ENCODE assay signal across 9 cellular contexts in the genomic region with DNA sequence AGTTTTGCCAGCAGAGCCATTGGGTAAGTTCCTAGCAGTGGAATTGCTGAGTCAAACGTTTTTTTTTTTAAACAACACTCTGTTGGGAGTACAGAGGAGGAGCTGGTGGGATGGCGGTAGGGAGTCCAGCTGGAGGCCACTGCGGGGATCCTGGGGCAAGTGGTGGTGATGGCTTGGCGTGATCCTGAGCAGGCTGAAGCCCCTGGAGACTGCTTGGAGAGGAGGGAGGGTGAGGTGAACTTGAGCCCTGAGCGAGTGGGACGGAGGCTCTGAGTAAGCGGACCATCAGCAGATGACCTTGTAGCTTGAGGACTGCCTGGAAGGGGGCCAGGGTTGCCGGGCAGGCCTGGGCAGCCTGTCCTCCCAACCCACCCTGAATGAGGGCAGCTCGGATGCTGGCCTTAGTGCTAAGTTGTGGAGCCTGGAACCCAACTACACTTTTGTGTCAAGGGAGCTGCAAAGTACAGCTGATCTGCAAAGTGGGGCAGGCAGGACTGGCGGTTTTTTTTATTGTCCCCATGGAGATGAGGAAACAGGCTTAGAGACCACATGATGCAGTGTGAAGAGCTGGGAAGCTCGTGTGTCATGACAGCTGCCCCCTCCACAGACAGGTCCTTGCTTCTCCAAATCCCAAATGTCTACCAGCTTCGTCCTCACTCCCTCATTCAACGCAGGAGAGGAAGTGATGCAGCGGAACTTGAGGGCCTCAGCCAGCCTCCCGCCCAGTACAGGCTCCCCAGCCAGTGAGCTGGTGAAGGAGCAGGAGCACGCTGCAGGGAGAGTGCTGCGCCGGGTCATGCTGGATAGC. TPM values are rescaled to one million over a fixed set of nuclear protein-coding genes. Genes with fewer than 3 reads are reported as not detected.
DNase-seq lines count a peak whose midpoint lies in the region; ATAC-seq, FAIRE-seq and TF ChIP-seq lines count a peak whose summit lies in the region.
"Had no signal": no experiment of that assay in that cellular context is flagged by ENCODE, and none has a peak within 500 bp of the region (broad histone marks: within the 10 kb centered on the region; RNA-seq: fewer than 3 reads in every experiment).

No MANE protein-coding gene starts in this region.

- peak; percentile 58 for ATAC-seq in body of pancreas
- peak; percentile 46 for ATAC-seq in HepG2

- no peak overlapping the region for H3K4me2 ChIP-seq in HepG2 (ENCODE audit: low read depth, low read length)
- H3K4me2 ChIP-seq in PC-9: no peak overlapping the region

- WGBS in body of pancreas, 2 donors: 37 to 66% methylated on average over 16 to 18 of the region's 18 CpGs
- WGBS in HepG2 (ENCODE audit: low lambda C conversion rate): 66% methylated on average over 13 of the region's 18 CpGs

- H3K9ac ChIP-seq in HepG2 (ENCODE audit: insufficient read depth, low read depth, low read length): no peak overlapping the region

- in situ Hi-C loops in HepG2 (cut with HindIII; ENCODE audit: extremely low pct_ligation_motif_present, low pct_unique_long_range_greater_than_20kb): no loop called here

- intact Hi-C loops in body of pancreas (cut with DNase I): no loop called here
- intact Hi-C loops in HepG2 (cut with micrococcal nuclease; ENCODE audit: unreplicated experiment): no loop called here
- intact Hi-C loops in PC-9 (cut with micrococcal nuclease; ENCODE audit: unreplicated experiment): no loop called here

- no peaks in the 10 kb centered on the region for H3K27me3 ChIP-seq in body of pancreas
- H3K27me3 ChIP-seq in HepG2 (ENCODE audit: control insufficient read depth in 1 of 2, insufficient read depth in 2 of 2, low read length in 2 of 2): no peaks in the 10 kb centered on the region
- no peaks in the 10 kb centered on the region for H3K27me3 ChIP-seq in PC-9 (ENCODE audit: insufficient read depth, low read depth)

- no peak overlapping the region for H3K4me3 ChIP-seq in body of pancreas
- no peak overlapping the region for H3K4me3 ChIP-seq in HepG2 (replicated peaks in 1 of 3; ENCODE audit: insufficient read depth in 1 of 3, low read depth in 2 of 3, low read length in 3 of 3)
- no peak overlapping the region for H3K4me3 ChIP-seq in PC-9

- TF ChIP-seq RAD21 in HepG2 (CRISPR knock-in tag; IDR thresholded peaks at IDR 0.05): no peak

- TF ChIP-seq EP300 in HepG2 (IDR thresholded peaks at IDR 0.05; ENCODE audit: low read depth in 2 of 2, low read length in 2 of 2) (no peak), HepG2 (CRISPR knock-in tag; IDR thresholded peaks at IDR 0.05; ENCODE audit: borderline replicate concordance) (no peak)

- no TSS peak for BruUV-seq in HepG2 (replicated peaks; lab: Mats Ljungman, UMichigan)
- BruUV-seq in PC-9 (replicated peaks; lab: Mats Ljungman, UMichigan): no TSS peak

- H3F3A ChIP-seq in PC-9 (ENCODE audit: insufficient read depth, low read depth): no peaks in the 10 kb centered on the region

- H3K27ac ChIP-seq in body of pancreas (peak overlapping the region; percentile 39 to 51 (median 46)), HepG2 (ENCODE audit: extremely low read length, insufficient read depth, low read length) (peak overlapping the region; percentile 8), temporal lobe (ENCODE audit: low read depth, low read length) (peak overlapping the region; percentile 23), PC-9 (no peak overlapping the region)
- H3K27ac ChIP-seq: epithelial cell of prostate had no signal

- CTCF ChIA-PET in HepG2 (lab: Yijun Ruan, JAX; ENCODE audit: low intra/inter-chr PET ratio, low total read pairs) (no interaction called here), PC-9 (lab: Charles Lee) (interaction anchor here (0.6 kb wide), 1 partner anchor 186 kb away, joined by 3 read pairs; a partner anchor contains a TSS)

- H3K4me1 ChIP-seq in body of pancreas: peaks cover 20% of the 10 kb centered on the region
- peaks cover 27% of the 10 kb centered on the region for H3K4me1 ChIP-seq in HepG2 (ENCODE audit: insufficient read depth, low read length)
- no peaks in the 10 kb centered on the region for H3K4me1 ChIP-seq in PC-9 (replicated peaks; ENCODE audit: insufficient read depth)

- H4K20me1 ChIP-seq in HepG2 (ENCODE audit: insufficient read depth, low read length) (no peaks in the 10 kb centered on the region), PC-9 (ENCODE audit: insufficient read depth) (no peaks in the 10 kb centered on the region)

- H3K36me3 ChIP-seq in body of pancreas (replicated peaks in 1 of 2; ENCODE audit: insufficient read depth in 1 of 2, low read depth in 2 of 2) (peaks cover 0 to 20% of the 10 kb centered on the region in 2 donors), HepG2 (replicated peaks in 1 of 2; ENCODE audit: control insufficient read depth in 1 of 2, insufficient read depth in 2 of 2, low read length in 2 of 2) (peaks cover 31 to 57% of the 10 kb centered on the region in 2 experiments; a peak in 4 of 5 replicates), PC-9 (ENCODE audit: low read depth) (no peaks in the 10 kb centered on the region)

- POLR2A ChIA-PET in HepG2 (lab: Yijun Ruan, JAX): interaction anchor here (1.2 to 1.4 kb wide), 3 partner anchors 16 to 103 kb away, joined by 3 to 7 read pairs (median 3); a partner anchor contains a TSS
- POLR2A ChIA-PET in PC-9 (lab: Charles Lee; ENCODE audit: unreplicated experiment): no interaction called here

- H2AFZ ChIP-seq in HepG2 (ENCODE audit: low read length) (no peak overlapping the region), PC-9 (no peak overlapping the region)

- H3K79me2 ChIP-seq in HepG2 (ENCODE audit: insufficient read depth, low read length) (no peaks in the 10 kb centered on the region), PC-9 (ENCODE audit: low read depth) (no peaks in the 10 kb centered on the region)

- DNase-seq in NCI-H2107 treated with DMSO at 0.1 percent for 48 hours (lab: John Stamatoyannopoulos, UW; ENCODE audit: unreplicated experiment) (peak; percentile 62), NCI-H2107 (lab: John Stamatoyannopoulos, UW) (no peak), body of pancreas (peak; percentile 60 to 85 (median 78)), HepG2 (ENCODE audit: low spot score) (peak; percentile 13), iPS-NIHi11 (ENCODE audit: low spot score) (no peak), PC-9 (no peak), NCI-H2196 (lab: John Stamatoyannopoulos, UW; ENCODE audit: unreplicated experiment) (no peak)

- TF ChIP-seq CTCF in body of pancreas (IDR thresholded peaks at IDR 0.05) (no peak), HepG2 (CRISPR knock-in tag; IDR thresholded peaks at IDR 0.05) (no peak), PC-9 (conservative IDR thresholded peaks at IDR 0.05) (no peak)

- FAIRE-seq in HepG2 (lab: Jason Lieb, UNC): no peak

- TF ChIP-seq POLR2A in body of pancreas (IDR thresholded peaks at IDR 0.05) (no peak), HepG2 (IDR thresholded peaks at IDR 0.05; ENCODE audit: insufficient read depth in 1 of 2, low read depth in 2 of 2, low read length in 2 of 2) (no peak)

- H3K9me2 ChIP-seq in PC-9 (ENCODE audit: insufficient read depth): no peaks in the 10 kb centered on the region

- H3K9me3 ChIP-seq in body of pancreas (no peaks in the 10 kb centered on the region), HepG2 (ENCODE audit: low read length) (no peaks in the 10 kb centered on the region), PC-9 (ENCODE audit: insufficient read depth, low read depth) (no peaks in the 10 kb centered on the region)

RNA-seq across cellular contexts. Expression of a gene that starts 20.2 kb away (rescaled TPM):
- total RNA-seq in body of pancreas: 10 to 100 TPM; 34.9 to 41.8 TPM
- 127 and 143 TPM in 2 replicates for total RNA-seq in HepG2 (2016; rRNA removed; fragmentation: Illumina TruSeq; extraction: Trizol)
- 107 and 109 TPM in 2 replicates for total RNA-seq in HepG2 (2016; cell fraction: cytosol; rRNA removed; fragmentation: Illumina TruSeq; extraction: Trizol; ENCODE audit: low read depth)
- 123 and 145 TPM in 2 replicates for total RNA-seq in HepG2 (2016; cell fraction: insoluble cytoplasmic fraction; rRNA removed; fragmentation: Illumina TruSeq; extraction: Trizol)
- 128 and 139 TPM in 2 replicates for total RNA-seq in HepG2 (2016; cell fraction: membrane; rRNA removed; fragmentation: Illumina TruSeq; extraction: Trizol)
- 50.3 and 58.7 TPM in 2 replicates for total RNA-seq in HepG2 (2016; cell fraction: nucleus; rRNA removed; fragmentation: Illumina TruSeq; extraction: Trizol)
- 26.5 and 31.7 TPM in 2 replicates for polyA plus RNA-seq in HepG2 (2011; rRNA removed)
- 31.8 and 37.2 TPM in 2 replicates for polyA plus RNA-seq in HepG2 (2011; cell fraction: cytosol; rRNA removed)
- 15.6 and 18.1 TPM in 2 replicates for polyA plus RNA-seq in HepG2 (2011; cell fraction: nucleus; rRNA removed)
- polyA plus RNA-seq in HepG2 (2012): 81.3 and 106 TPM in 2 replicates
- polyA plus RNA-seq in HepG2 (2016; cell fraction: cytosol; fragmentation: Illumina TruSeq; extraction: Trizol; ENCODE audit: low read depth): 175 and 183 TPM in 2 replicates
- 248 and 256 TPM in 2 replicates for polyA plus RNA-seq in HepG2 (2016; cell fraction: insoluble cytoplasmic fraction; fragmentation: Illumina TruSeq; extraction: Trizol; ENCODE audit: low read depth)
- 177 and 183 TPM in 2 replicates for polyA plus RNA-seq in HepG2 (2016; cell fraction: membrane; fragmentation: Illumina TruSeq; extraction: Trizol; ENCODE audit: low read depth)
- 106 TPM in 2 replicates for polyA plus RNA-seq in HepG2 (2016; cell fraction: nucleus; fragmentation: Illumina TruSeq; extraction: Trizol; ENCODE audit: insufficient read depth, low read depth)
- polyA minus RNA-seq in HepG2 (2011; rRNA and poly(A)+ RNA removed; ENCODE audit: low replicate concordance): 34.6 and 75.1 TPM in 2 replicates
- 16.6 and 17.3 TPM in 2 replicates for polyA minus RNA-seq in HepG2 (2011; cell fraction: cytosol; rRNA and poly(A)+ RNA removed)
- 12.8 and 13.4 TPM in 2 replicates for polyA minus RNA-seq in HepG2 (2011; cell fraction: nucleus; rRNA and poly(A)+ RNA removed)
- total RNA-seq in temporal lobe: 19.7 TPM
- 180 and 198 TPM in 2 replicates for total RNA-seq in PC-9 (2021)

RNA-seq across cellular contexts. Expression of a gene that starts 20.4 kb away (rescaled TPM):
- total RNA-seq in body of pancreas: 10 to 100 TPM in 1 of 2 donors, 1 to 10 TPM in 1; 6.5 to 13.2 TPM
- total RNA-seq in HepG2 (2016; rRNA removed; fragmentation: Illumina TruSeq; extraction: Trizol): 4.1 and 5.0 TPM in 2 replicates
- 4.4 and 6.3 TPM in 2 replicates for total RNA-seq in HepG2 (2016; cell fraction: cytosol; rRNA removed; fragmentation: Illumina TruSeq; extraction: Trizol; ENCODE audit: low read depth)
- 4.6 and 4.8 TPM in 2 replicates for total RNA-seq in HepG2 (2016; cell fraction: insoluble cytoplasmic fraction; rRNA removed; fragmentation: Illumina TruSeq; extraction: Trizol)
- total RNA-seq in HepG2 (2016; cell fraction: membrane; rRNA removed; fragmentation: Illumina TruSeq; extraction: Trizol): 4.8 and 6.3 TPM in 2 replicates
- total RNA-seq in HepG2 (2016; cell fraction: nucleus; rRNA removed; fragmentation: Illumina TruSeq; extraction: Trizol): 2.2 and 3.2 TPM in 2 replicates
- 3.7 and 3.9 TPM in 2 replicates for polyA plus RNA-seq in HepG2 (2011; rRNA removed)
- polyA plus RNA-seq in HepG2 (2011; cell fraction: cytosol; rRNA removed): 3.2 TPM in 2 replicates
- polyA plus RNA-seq in HepG2 (2011; cell fraction: nucleus; rRNA removed): 6.4 and 7.3 TPM in 2 replicates
- polyA plus RNA-seq in HepG2 (2012): 2.2 and 2.6 TPM in 2 replicates
- 5.6 and 6.5 TPM in 2 replicates for polyA plus RNA-seq in HepG2 (2016; cell fraction: cytosol; fragmentation: Illumina TruSeq; extraction: Trizol; ENCODE audit: low read depth)
- 2.7 and 2.9 TPM in 2 replicates for polyA plus RNA-seq in HepG2 (2016; cell fraction: insoluble cytoplasmic fraction; fragmentation: Illumina TruSeq; extraction: Trizol; ENCODE audit: low read depth)
- polyA plus RNA-seq in HepG2 (2016; cell fraction: membrane; fragmentation: Illumina TruSeq; extraction: Trizol; ENCODE audit: low read depth): 3.5 and 4.4 TPM in 2 replicates
- polyA plus RNA-seq in HepG2 (2016; cell fraction: nucleus; fragmentation: Illumina TruSeq; extraction: Trizol; ENCODE audit: insufficient read depth, low read depth): 4.5 and 5.3 TPM in 2 replicates
- 5.6 and 19.2 TPM in 2 replicates for polyA minus RNA-seq in HepG2 (2011; rRNA and poly(A)+ RNA removed; ENCODE audit: low replicate concordance)
- 0.79 and 1.4 TPM in 2 replicates for polyA minus RNA-seq in HepG2 (2011; cell fraction: cytosol; rRNA and poly(A)+ RNA removed)
- 3.5 and 6.2 TPM in 2 replicates for polyA minus RNA-seq in HepG2 (2011; cell fraction: nucleus; rRNA and poly(A)+ RNA removed)
- total RNA-seq in temporal lobe: 3.9 TPM
- total RNA-seq in PC-9 (2021): 6.5 and 6.7 TPM in 2 replicates

Comparison
In these comparisons a context has a peak if more than half of its experiments do, and no peak if none do; other contexts are left out.
1. DNase-seq: peak in NCI-H2107 treated with DMSO at 0.1 percent for 48 hours (single experiment), body of pancreas (4 of 4) and HepG2 (single experiment); none in NCI-H2107 (single experiment), iPS-NIHi11 (single experiment), PC-9 (0 of 2) and NCI-H2196 (single experiment).